11 cellular contexts compared by ENCODE assay signal in the genomic region with DNA sequence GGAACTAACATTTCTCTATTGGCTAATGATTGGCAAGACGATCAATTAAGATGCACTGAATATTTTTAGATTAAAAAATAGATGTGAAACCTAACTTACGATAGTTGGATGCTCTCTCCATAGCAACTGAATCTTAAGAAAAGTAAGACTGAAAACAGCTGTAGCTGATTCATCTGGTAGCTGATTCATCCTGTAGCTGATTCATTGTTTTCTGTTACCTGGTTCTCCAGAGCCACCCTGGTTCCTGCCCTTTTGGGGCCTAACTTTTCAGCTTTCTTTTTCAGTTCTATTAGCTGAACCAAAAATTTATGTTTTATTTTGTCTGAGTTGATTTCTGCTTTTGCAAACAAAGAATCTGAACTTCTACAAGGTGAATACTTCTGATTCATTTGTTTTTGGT. TPM values are rescaled to one million over a fixed set of nuclear protein-coding genes. Genes with fewer than 3 reads are reported as not detected.
DNase-seq lines count a peak whose midpoint lies in the region; ATAC-seq and TF ChIP-seq lines count a peak whose summit lies in the region.
"Had no signal": no experiment of that assay in that cellular context is flagged by ENCODE, and none has a peak within 500 bp of the region (broad histone marks: within the 10 kb centered on the region; RNA-seq: fewer than 3 reads in every experiment).

No MANE protein-coding gene starts in this region.

- H3K4me1 Mint-ChIP-seq in activated naive CD4-positive, alpha-beta T cell treated with anti-CD3 and anti-CD28 coated beads for 36 hours (ENCODE audit: low read depth) = peaks cover 10% of the 10 kb centered on the region
- H3K4me1 Mint-ChIP-seq in activated naive CD8-positive, alpha-beta T cell treated with anti-CD3 and anti-CD28 coated beads, Interleukin-2, amount 50 U/mL, for 24 hours = peaks cover 16% of the 10 kb centered on the region
- peaks cover 20% of the 10 kb centered on the region for H3K4me1 Mint-ChIP-seq in stimulated activated memory B cell treated with anti-CD40 and anti-IgM and Interleukin-4, amounts not matched to agents 10 μg/mL and 1 μg/mL and 100 μg/mL, for 72 hours

- H3K36me3 Mint-ChIP-seq in activated naive CD4-positive, alpha-beta T cell treated with anti-CD3 and anti-CD28 coated beads for 36 hours (ENCODE audit: low read depth) = no peaks in the 10 kb centered on the region
- H3K36me3 Mint-ChIP-seq in activated naive CD8-positive, alpha-beta T cell treated with anti-CD3 and anti-CD28 coated beads, Interleukin-2, amount 50 U/mL, for 24 hours (ENCODE audit: low read depth) = no peaks in the 10 kb centered on the region
- no peaks in the 10 kb centered on the region for H3K36me3 Mint-ChIP-seq in stimulated activated memory B cell treated with anti-CD40 and anti-IgM and Interleukin-4, amounts not matched to agents 10 μg/mL and 1 μg/mL and 100 μg/mL, for 72 hours

- H3K27me3 ChIP-seq in upper lobe of left lung = no peaks in the 10 kb centered on the region

- DNase-seq in activated naive CD4-positive, alpha-beta T cell treated with anti-CD3 and anti-CD28 coated beads for 36 hours = peak; percentile 65
- DNase-seq in activated naive CD4-positive, alpha-beta T cell (lab: John Stamatoyannopoulos, UW) = no peak
- DNase-seq in activated naive CD8-positive, alpha-beta T cell treated with anti-CD3 and anti-CD28 coated beads, Interleukin-2, amount 50 U/mL, for 24 hours = no peak
- DNase-seq in upper lobe of left lung (no peak), left ventricle myocardium superior (no peak), NCI-H1417 treated with DMSO at 0.1 percent for 48 hours (lab: John Stamatoyannopoulos, UW) (no peak)
- DNase-seq: activated CD4-positive, alpha-beta T cell treated with anti-CD3 and anti-CD28 coated beads for 1 hour; NCI-H524 had no signal

- no peak for TF ChIP-seq CTCF in upper lobe of left lung (IDR thresholded peaks at IDR 0.05)

- CTCF ChIA-PET in activated naive CD4-positive, alpha-beta T cell treated with anti-CD3 and anti-CD28 coated beads for 36 hours (lab: Charles Lee) = interaction anchor here (0.7 to 4.2 kb wide), 10 partner anchors 11 to 312 kb away, joined by 3 to 26 read pairs (median 4); a partner anchor contains a TSS

- intact Hi-C loops in activated naive CD4-positive, alpha-beta T cell treated with anti-CD3 and anti-CD28 coated beads for 36 hours (cut with micrococcal nuclease) = loop anchor here (1.0 to 10.0 kb wide), 6 partner anchors 23 to 1317 kb away; a partner anchor contains a TSS
- intact Hi-C loops in left ventricle myocardium superior (cut with micrococcal nuclease) = no loop called here

- H3K36me3 ChIP-seq in upper lobe of left lung = no peaks in the 10 kb centered on the region

- H3K27me3 Mint-ChIP-seq in activated naive CD4-positive, alpha-beta T cell treated with anti-CD3 and anti-CD28 coated beads for 36 hours (ENCODE audit: low read depth) = peaks cover 52% of the 10 kb centered on the region
- peaks cover 62% of the 10 kb centered on the region for H3K27me3 Mint-ChIP-seq in activated naive CD8-positive, alpha-beta T cell treated with anti-CD3 and anti-CD28 coated beads, Interleukin-2, amount 50 U/mL, for 24 hours
- H3K27me3 Mint-ChIP-seq in stimulated activated memory B cell treated with anti-CD40 and anti-IgM and Interleukin-4, amounts not matched to agents 10 μg/mL and 1 μg/mL and 100 μg/mL, for 72 hours = peaks cover 64% of the 10 kb centered on the region

- peak; percentile 72 for ATAC-seq in HG02970 (IDR thresholded peaks at IDR 0.05; ENCODE audit: low FRiP score, unreplicated experiment)
- peak; percentile 87 for ATAC-seq in activated naive CD8-positive, alpha-beta T cell treated with anti-CD3 and anti-CD28 coated beads, Interleukin-2, amount 50 U/mL, for 24 hours
- peak; percentile 53 for ATAC-seq in stimulated activated memory B cell treated with anti-CD40 and anti-IgM and Interleukin-4, amounts not matched to agents 10 μg/mL and 1 μg/mL and 100 μg/mL, for 72 hours
- ATAC-seq in upper lobe of left lung (ENCODE audit: low FRiP score in 2 of 2) = no peak
- no peak for ATAC-seq in left ventricle myocardium superior

- no peaks in the 10 kb centered on the region for H3K9me3 ChIP-seq in upper lobe of left lung

- H3K4me3 Mint-ChIP-seq in activated naive CD4-positive, alpha-beta T cell treated with anti-CD3 and anti-CD28 coated beads for 36 hours = no peak overlapping the region
- H3K4me3 Mint-ChIP-seq in activated naive CD8-positive, alpha-beta T cell treated with anti-CD3 and anti-CD28 coated beads, Interleukin-2, amount 50 U/mL, for 24 hours = no peak overlapping the region
- no peak overlapping the region for H3K4me3 Mint-ChIP-seq in stimulated activated memory B cell treated with anti-CD40 and anti-IgM and Interleukin-4, amounts not matched to agents 10 μg/mL and 1 μg/mL and 100 μg/mL, for 72 hours
- H3K4me3 Mint-ChIP-seq: nephron had no signal

- no peak overlapping the region for H3K27ac ChIP-seq in upper lobe of left lung

- WGBS in upper lobe of left lung, 2 donors = 34 to 60% methylated on average over 2 of the region's 2 CpGs

- H3K27ac Mint-ChIP-seq in activated naive CD4-positive, alpha-beta T cell treated with anti-CD3 and anti-CD28 coated beads for 36 hours = no peak overlapping the region
- H3K27ac Mint-ChIP-seq in activated naive CD8-positive, alpha-beta T cell treated with anti-CD3 and anti-CD28 coated beads, Interleukin-2, amount 50 U/mL, for 24 hours = no peak overlapping the region
- H3K27ac Mint-ChIP-seq in stimulated activated memory B cell treated with anti-CD40 and anti-IgM and Interleukin-4, amounts not matched to agents 10 μg/mL and 1 μg/mL and 100 μg/mL, for 72 hours = no peak overlapping the region
- H3K27ac Mint-ChIP-seq: nephron had no signal

- peaks cover 4 to 10% (median 8%) of the 10 kb centered on the region in 4 donors for H3K4me1 ChIP-seq in upper lobe of left lung

- H3K4me3 ChIP-seq in upper lobe of left lung = no peak overlapping the region

- TF ChIP-seq EP300 in upper lobe of left lung (IDR thresholded peaks at IDR 0.05) = no peak

- no peak for TF ChIP-seq POLR2A in upper lobe of left lung (IDR thresholded peaks at IDR 0.05)

- H3K9me3 Mint-ChIP-seq in activated naive CD4-positive, alpha-beta T cell treated with anti-CD3 and anti-CD28 coated beads for 36 hours = no peaks in the 10 kb centered on the region
- no peaks in the 10 kb centered on the region for H3K9me3 Mint-ChIP-seq in activated naive CD8-positive, alpha-beta T cell treated with anti-CD3 and anti-CD28 coated beads, Interleukin-2, amount 50 U/mL, for 24 hours
- no peaks in the 10 kb centered on the region for H3K9me3 Mint-ChIP-seq in stimulated activated memory B cell treated with anti-CD40 and anti-IgM and Interleukin-4, amounts not matched to agents 10 μg/mL and 1 μg/mL and 100 μg/mL, for 72 hours
- H3K9me3 Mint-ChIP-seq: nephron had no signal

RNA-seq across cellular contexts. Expression of a gene that starts 22.7 kb away (rescaled TPM):
- total RNA-seq in activated naive CD4-positive, alpha-beta T cell treated with anti-CD3 and anti-CD28 coated beads for 36 hours = 1 to 10 TPM; 8.4 to 8.7 TPM
- total RNA-seq in upper lobe of left lung (10 to 100 TPM; 26.2 to 49.2 (median 34.2) TPM), left ventricle myocardium superior (55.8 TPM)

RNA-seq across cellular contexts. Expression of a gene that starts 38.7 kb away (rescaled TPM):
- 1 to 10 TPM; 6.1 to 7.5 TPM for total RNA-seq in activated naive CD4-positive, alpha-beta T cell treated with anti-CD3 and anti-CD28 coated beads for 36 hours
- total RNA-seq in upper lobe of left lung (10 to 100 TPM; 11.0 to 56.6 (median 24.0) TPM), left ventricle myocardium superior (122 TPM)

RNA-seq across cellular contexts. Expression of a gene that starts 52.8 kb away (rescaled TPM):
- not detected for total RNA-seq in activated naive CD4-positive, alpha-beta T cell treated with anti-CD3 and anti-CD28 coated beads for 36 hours
- not detected for total RNA-seq in upper lobe of left lung
- total RNA-seq in left ventricle myocardium superior = not detected

Comparison
In these comparisons a context has a peak if more than half of its experiments do, and no peak if none do; other contexts are left out.
1. ATAC-seq: peak in HG02970 (single experiment), activated naive CD8-positive, alpha-beta T cell treated with anti-CD3 and anti-CD28 coated beads, Interleukin-2, amount 50 U/mL, for 24 hours (single experiment) and stimulated activated memory B cell treated with anti-CD40 and anti-IgM and Interleukin-4, amounts not matched to agents 10 μg/mL and 1 μg/mL and 100 μg/mL, for 72 hours (single experiment); none in upper lobe of left lung (0 of 2) and left ventricle myocardium superior (single experiment).